ENCODE assay signal across 24 cellular contexts in genomic region chrX:84634201-84634782, GRCh38.
DNase-seq lines count a peak whose midpoint lies in the region; ATAC-seq and TF ChIP-seq lines count a peak whose summit lies in the region.
"Had no signal": no experiment of that assay in that cellular context is flagged by ENCODE, and none has a peak within 500 bp of the region (broad histone marks: within the 10 kb centered on the region; RNA-seq: fewer than 3 reads in every experiment).

No MANE protein-coding gene starts in this region.

- DNase-seq in NCI-H146 (lab: John Stamatoyannopoulos, UW) (peak; percentile 21), NCI-H146 treated with DMSO at 0.1 percent for 48 hours (lab: John Stamatoyannopoulos, UW; ENCODE audit: unreplicated experiment) (no peak), ELF-1 (ENCODE audit: low read depth, low spot score) (peak; percentile 34), PC-3 (peak; percentile 24), islet precursor cell (peak; percentile 46), ovary (no peak), GM13976 (ENCODE audit: low spot score) (no peak)
- DNase-seq: 8988T; CD4-positive, alpha-beta memory T cell; COR-L47; DMS53; HCEC 1CT; NCI-H1048; NCI-H1417 treated with DMSO at 0.1 percent for 48 hours; NCI-H187 treated with DMSO at 0.1 percent for 48 hours; NCI-H2107; NCI-H524 treated with DMSO at 0.1 percent for 48 hours; NK-92 treated with Interleukin-12 subunit alpha and Interleukin-12 subunit beta, amount 100 ng/mL, for 24 hours; Right ventricle myocardium superior; RPMI8226 had no signal

- no peak overlapping the region for H3K9ac ChIP-seq in PC-3 (ENCODE audit: low read length)
- H3K9ac ChIP-seq: BLaER1 treated with 17β-estradiol and CSF1 and Interleukin-3, amounts not matched to agents 10 nM and 100 nM; KMS-11 had no signal

- 59 to 66% (median 59%) methylated on average over 3 of the region's 3 CpGs for WGBS in ovary, 3 donors

- no peak overlapping the region for H3K4me2 ChIP-seq in PC-3 (ENCODE audit: low read length)
- H3K4me2 ChIP-seq: BLaER1 treated with 17β-estradiol and CSF1 and Interleukin-3, amounts not matched to agents 10 nM and 100 nM; KMS-11 had no signal

- H2AFZ ChIP-seq in PC-3 (ENCODE audit: low read length) = no peak overlapping the region

- CTCF ChIA-PET in PC-3 (lab: Charles Lee) = no interaction called here

- no peaks in the 10 kb centered on the region for H3K9me2 ChIP-seq in PC-3 (replicated peaks; ENCODE audit: low read length)

- H3K27me3 ChIP-seq in PC-3 (ENCODE audit: low read length) = no peaks in the 10 kb centered on the region
- H3K27me3 ChIP-seq in ovary = no peaks in the 10 kb centered on the region
- H3K27me3 ChIP-seq: SJSA1 had no signal

- H3K4me1 ChIP-seq in PC-3 (ENCODE audit: insufficient read depth, low read length) (no peaks in the 10 kb centered on the region), ovary (ENCODE audit: insufficient read depth) (no peaks in the 10 kb centered on the region)
- H3K4me1 ChIP-seq: SJSA1 had no signal

- H3K9me3 ChIP-seq in PC-3 (ENCODE audit: low read length) (no peaks in the 10 kb centered on the region), ovary (no peaks in the 10 kb centered on the region)
- H3K9me3 ChIP-seq: SJSA1 had no signal

- in situ Hi-C loops in GM13976 (cut with MboI; ENCODE audit: low sequenced_read_pairs, unreplicated experiment) = no loop called here

- TF ChIP-seq POLR2A in ovary (IDR thresholded peaks at IDR 0.05) = no peak

- H3K36me3 ChIP-seq in PC-3 (ENCODE audit: low read depth, low read length) = no peaks in the 10 kb centered on the region
- H3K36me3 ChIP-seq in ovary = no peaks in the 10 kb centered on the region
- H3K36me3 ChIP-seq: BLaER1 treated with 17β-estradiol and CSF1 and Interleukin-3, amounts not matched to agents 10 nM and 100 nM; SJSA1 had no signal

- H3F3A ChIP-seq in PC-3 (ENCODE audit: low read length, unreplicated experiment) = no peaks in the 10 kb centered on the region

- POLR2A ChIA-PET in PC-3 (lab: Charles Lee; ENCODE audit: unreplicated experiment) = no interaction called here

- no peaks in the 10 kb centered on the region for H3K79me2 ChIP-seq in PC-3 (ENCODE audit: low read length)

- ATAC-seq in PC-3 (peak; percentile 92), HG02970 (IDR thresholded peaks at IDR 0.05; ENCODE audit: low FRiP score, unreplicated experiment) (no peak)

- no peak for TF ChIP-seq CTCF in PC-3 (conservative IDR thresholded peaks at IDR 0.05; ENCODE audit: low read depth, low read length)
- TF ChIP-seq CTCF in ovary (IDR thresholded peaks at IDR 0.05) = no peak
- no peak for TF ChIP-seq CTCF in GM13976 (IDR thresholded peaks at IDR 0.05; ENCODE audit: borderline replicate concordance, control extremely low read depth, extremely low read depth, insufficient read depth, missing control alignments)

- H3K4me3 ChIP-seq in PC-3 (ENCODE audit: low read length) (no peak overlapping the region), ovary (no peak overlapping the region)
- H3K4me3 ChIP-seq: BLaER1 treated with 17β-estradiol and CSF1 and Interleukin-3, amounts not matched to agents 10 nM and 100 nM; SJSA1 had no signal

- 0 out of 2 replicates have a peak overlapping the region, but pooled peaks have one; percentile 12 for H3K27ac ChIP-seq in PC-3 (ENCODE audit: low read length)
- no peak overlapping the region for H3K27ac ChIP-seq in ovary
- H3K27ac ChIP-seq: BLaER1 treated with 17β-estradiol and CSF1 and Interleukin-3, amounts not matched to agents 10 nM and 100 nM; KMS-11; SJSA1 had no signal

- intact Hi-C loops in PC-3 (cut with micrococcal nuclease) (no loop called here), ovary (cut with DNase I) (no loop called here)

- BruUV-seq in PC-3 (replicated peaks; lab: Mats Ljungman, UMichigan) = no TSS peak

- no peaks in the 10 kb centered on the region for H4K20me1 ChIP-seq in PC-3 (ENCODE audit: low read length)

- TF ChIP-seq EP300 in ovary (IDR thresholded peaks at IDR 0.05) = no peak

Comparison
In these comparisons a context has a peak if more than half of its experiments do, and no peak if none do; other contexts are left out.
1. DNase-seq: peak in NCI-H146 (single experiment), ELF-1 (single experiment), PC-3 (single experiment) and islet precursor cell (single experiment); none in NCI-H146 treated with DMSO at 0.1 percent for 48 hours (single experiment), ovary (0 of 5) and GM13976 (single experiment).